Comparison of ENCODE assay signal across 22 cellular contexts in genomic region chr10:53836638-53837037, GRCh38.
"Had no signal": no experiment of that assay in that cellular context is flagged by ENCODE, and none has a peak within 500 bp of the region (broad histone marks: within the 10 kb centered on the region; RNA-seq: fewer than 3 reads in every experiment).

No MANE protein-coding gene starts in this region.

- H3K4me1 ChIP-seq: body of pancreas, esophagus muscularis mucosa, heart right ventricle, left lung, prostate gland, spleen had no signal

- H3K36me3 ChIP-seq: esophagus muscularis mucosa, heart right ventricle, left lung, ovary, prostate gland, spleen, upper lobe of left lung had no signal

- H3K4me3 ChIP-seq: body of pancreas, esophagus muscularis mucosa, heart right ventricle, left lung, ovary, prostate gland, spleen, upper lobe of left lung had no signal

- ATAC-seq: activated CD8-positive, alpha-beta memory T cell treated with anti-CD3 and anti-CD28 coated beads, Interleukin-2, amount 10 ng/mL, durations not matched to agents 7 days and 5 days; activated CD8-positive, alpha-beta T cell treated with anti-CD3 and anti-CD28 coated beads for 36 hours; body of pancreas; heart right ventricle; left lung; natural killer cell treated with Interleukin-12 subunit alpha and Interleukin-12 subunit beta and Interleukin-15 and Interleukin-18, amount 100 ng/mL, for 72 hours; T-helper 17 cell had no signal

- DNase-seq: activated CD4-positive, alpha-beta T cell treated with anti-CD3 and anti-CD28 coated beads for 48 hours; activated CD8-positive, alpha-beta memory T cell treated with anti-CD3 and anti-CD28 coated beads, Interleukin-2, amount 10 ng/mL, durations not matched to agents 7 days and 5 days; activated CD8-positive, alpha-beta T cell treated with anti-CD3 and anti-CD28 coated beads for 36 hours; activated effector memory CD4-positive, alpha-beta T cell treated with anti-CD3 and anti-CD28 coated beads, Interleukin-2, amount 50 U/mL, for 16 hours; activated naive CD4-positive, alpha-beta T cell treated with anti-CD3 and anti-CD28 coated beads, Interleukin-2, amount 10 ng/mL, durations not matched to agents 7 days and 5 days; activated T-cell treated with anti-CD3 and anti-CD28 coated beads for 4 hours; body of pancreas; central memory CD4-positive, alpha-beta T cell; effector memory CD4-positive, alpha-beta T cell; heart right ventricle; kidney glomerular epithelial cell; left lung; ovary; spleen; stimulated activated CD4-positive, alpha-beta T cell treated with anti-CD3 and anti-CD28 coated beads, Interleukin-4, amount 100 ng/mL, for 24 hours; stimulated activated naive CD8-positive, alpha-beta T cell treated with anti-CD3 and anti-CD28 coated beads, Interleukin-15, Interleukin-2, amounts not matched to agents 100 U/mL and 50 U/mL, for 24 hours; SW 1271; T-helper 17 cell; upper lobe of left lung had no signal

- H3K27me3 ChIP-seq: body of pancreas, esophagus muscularis mucosa, heart right ventricle, left lung, ovary, spleen, upper lobe of left lung had no signal

- H3K9me3 ChIP-seq: body of pancreas, esophagus muscularis mucosa, heart right ventricle, left lung, ovary, prostate gland, spleen, upper lobe of left lung had no signal

- H3K27ac ChIP-seq: body of pancreas, esophagus muscularis mucosa, heart right ventricle, left lung, ovary, prostate gland, spleen, upper lobe of left lung had no signal
